10 cellular contexts compared by ENCODE assay signal in genomic region chr10:88281592-88282268, GRCh38.
DNase-seq lines count a peak whose midpoint lies in the region; ATAC-seq and TF ChIP-seq lines count a peak whose summit lies in the region.
"Had no signal": no experiment of that assay in that cellular context is flagged by ENCODE, and none has a peak within 500 bp of the region (broad histone marks: within the 10 kb centered on the region; RNA-seq: fewer than 3 reads in every experiment).

No MANE protein-coding gene starts in this region.

- H3K27ac ChIP-seq in sigmoid colon: peak overlapping the region in 3 of 4 donors; percentile 1 to 54 (median 5)
- no peak overlapping the region for H3K27ac ChIP-seq in gastrocnemius medialis
- H3K27ac ChIP-seq in PC-9: no peak overlapping the region

- H3K4me3 Mint-ChIP-seq in chondrocyte (ENCODE audit: unreplicated experiment): no peak overlapping the region

- H3K4me3 ChIP-seq in sigmoid colon (peak overlapping the region in 1 of 4 donors; percentile 13), gastrocnemius medialis (no peak overlapping the region), PC-9 (no peak overlapping the region)

- H3K36me3 Mint-ChIP-seq in chondrocyte (ENCODE audit: low read depth): no peaks in the 10 kb centered on the region

- no peaks in the 10 kb centered on the region for H3K9me3 Mint-ChIP-seq in chondrocyte (ENCODE audit: low read depth)

- TF ChIP-seq EP300 in sigmoid colon (IDR thresholded peaks at IDR 0.05): no peak

- CTCF ChIA-PET in PC-9 (lab: Charles Lee): no interaction called here

- no peak for TF ChIP-seq POLR2A in sigmoid colon (IDR thresholded peaks at IDR 0.05)
- no peak for TF ChIP-seq POLR2A in gastrocnemius medialis (IDR thresholded peaks at IDR 0.05)
- no peak for TF ChIP-seq POLR2A in GM18505 (IDR thresholded peaks at IDR 0.05; ENCODE audit: borderline replicate concordance, extremely low read depth, insufficient read depth, insufficient read length)

- ATAC-seq in gastrocnemius medialis (no peak), GM18505 (IDR thresholded peaks at IDR 0.05; ENCODE audit: unreplicated experiment) (no peak)

- H3K79me2 ChIP-seq in PC-9 (ENCODE audit: low read depth): no peaks in the 10 kb centered on the region

- no peaks in the 10 kb centered on the region for H3K27me3 ChIP-seq in sigmoid colon
- H3K27me3 ChIP-seq in gastrocnemius medialis: no peaks in the 10 kb centered on the region
- no peaks in the 10 kb centered on the region for H3K27me3 ChIP-seq in PC-9 (ENCODE audit: insufficient read depth, low read depth)

- H2AFZ ChIP-seq in PC-9: no peak overlapping the region

- TF ChIP-seq CTCF in GM10266 (IDR thresholded peaks at IDR 0.05; ENCODE audit: control insufficient read depth, insufficient read depth, low read depth, missing control alignments) (no peak), chondrocyte (IDR thresholded peaks at IDR 0.05) (no peak), sigmoid colon (IDR thresholded peaks at IDR 0.05) (no peak), gastrocnemius medialis (IDR thresholded peaks at IDR 0.05 in 4 of 5, conservative IDR thresholded peaks at IDR 0.05 in 1 of 5) (no peak), PC-9 (conservative IDR thresholded peaks at IDR 0.05) (no peak)

- no peak overlapping the region for H3K4me2 ChIP-seq in PC-9

- intact Hi-C loops in sigmoid colon (cut with DNase I) (no loop called here), gastrocnemius medialis (cut with DNase I; ENCODE audit: low total_unique reads) (no loop called here), PC-9 (cut with micrococcal nuclease; ENCODE audit: unreplicated experiment) (no loop called here)

- H3K9me3 ChIP-seq in sigmoid colon (no peaks in the 10 kb centered on the region), gastrocnemius medialis (no peaks in the 10 kb centered on the region), PC-9 (ENCODE audit: insufficient read depth, low read depth) (no peaks in the 10 kb centered on the region)

- WGBS in sigmoid colon, 2 donors: 77 to 82% methylated on average over 5 of the region's 5 CpGs

- peaks cover 22% of the 10 kb centered on the region for H3K4me1 Mint-ChIP-seq in chondrocyte (ENCODE audit: low read depth)

- H3K27me3 Mint-ChIP-seq in chondrocyte (ENCODE audit: low read depth): no peaks in the 10 kb centered on the region

- H3K36me3 ChIP-seq in sigmoid colon: no peaks in the 10 kb centered on the region
- H3K36me3 ChIP-seq in gastrocnemius medialis: no peaks in the 10 kb centered on the region
- no peaks in the 10 kb centered on the region for H3K36me3 ChIP-seq in PC-9 (ENCODE audit: low read depth)

- BruUV-seq in PC-9 (replicated peaks; lab: Mats Ljungman, UMichigan): no TSS peak

- H3K4me1 ChIP-seq in sigmoid colon: peaks cover 0 to 17% (median 10%) of the 10 kb centered on the region in 4 donors
- no peaks in the 10 kb centered on the region for H3K4me1 ChIP-seq in gastrocnemius medialis
- H3K4me1 ChIP-seq in PC-9 (replicated peaks; ENCODE audit: insufficient read depth): peaks cover 4% of the 10 kb centered on the region; the same call in 1 of the 2 replicates

- peak; percentile 14 for DNase-seq in GM10266 (ENCODE audit: extremely low spot score)
- peak; percentile 61 for DNase-seq in LHCN-M2 (ENCODE audit: low read depth)
- DNase-seq in chondrocyte (ENCODE audit: low spot score): no peak
- DNase-seq in sigmoid colon: no peak
- no peak for DNase-seq in SW480 (ENCODE audit: low spot score)
- no peak for DNase-seq in gastrocnemius medialis
- DNase-seq in PC-9: no peak
- DNase-seq: effector CD8-positive, alpha-beta T cell; NCI-H2081 treated with DMSO at 0.1 percent for 48 hours had no signal

- no peaks in the 10 kb centered on the region for H3K9me2 ChIP-seq in PC-9 (ENCODE audit: insufficient read depth)

- H4K20me1 ChIP-seq in PC-9 (ENCODE audit: insufficient read depth): no peaks in the 10 kb centered on the region

- POLR2A ChIA-PET in PC-9 (lab: Charles Lee; ENCODE audit: unreplicated experiment): interaction anchor here (0.6 to 0.7 kb wide), 2 partner anchors 483 to 699 kb away, joined by 3 to 5 read pairs; no protein-coding TSS in a partner anchor

- in situ Hi-C loops in gastrocnemius medialis (cut with MboI; ENCODE audit: low sequenced_read_pairs in 4 of 4): no loop called here

- no peaks in the 10 kb centered on the region for H3F3A ChIP-seq in PC-9 (ENCODE audit: insufficient read depth, low read depth)

- peak overlapping the region; percentile 62 for H3K27ac Mint-ChIP-seq in chondrocyte (ENCODE audit: unreplicated experiment)

Comparison
In these comparisons a context has a peak if more than half of its experiments do, and no peak if none do; other contexts are left out.
1. DNase-seq: peak in GM10266 (single experiment) and LHCN-M2 (single experiment); none in chondrocyte (single experiment), sigmoid colon (single experiment), SW480 (single experiment), gastrocnemius medialis (0 of 2) and PC-9 (0 of 2).
2. H3K27ac ChIP-seq: peak in sigmoid colon (3 of 4); none in gastrocnemius medialis (0 of 4) and PC-9 (single experiment).